Comparison of ENCODE assay signal across 27 cellular contexts in genomic region chr16:68898026-68898425, GRCh38.
"Had no signal": no experiment of that assay in that cellular context is flagged by ENCODE, and none has a peak within 500 bp of the region (broad histone marks: within the 10 kb centered on the region; RNA-seq: fewer than 3 reads in every experiment).

No MANE protein-coding gene starts in this region.

- H3K27me3 ChIP-seq: neural progenitor cell, neutrophil, ovary, right atrium auricular region, right lobe of liver, tibial nerve, uterus had no signal

- H3K36me3 Mint-ChIP-seq: mesothelial cell of epicardium, natural killer cell, neural progenitor cell, type B pancreatic cell had no signal

- H3K4me1 Mint-ChIP-seq: naive B cell; natural killer cell; nephron progenitor cell; stimulated activated memory B cell treated with anti-CD40 and anti-IgM and Interleukin-4, amounts not matched to agents 10 μg/mL and 1 μg/mL and 100 μg/mL, for 72 hours; stimulated activated naive CD8-positive, alpha-beta T cell treated with anti-CD3 and anti-CD28 coated beads, Interleukin-15, amount 100 ng/mL, for 72 hours had no signal

- DNase-seq: islet precursor cell; left ventricle myocardium inferior; mesendoderm; naive B cell; natural killer cell; nephron progenitor cell; occipital lobe; ovary; right lobe of liver; stimulated activated CD4-positive, alpha-beta T cell treated with anti-CD3 and anti-CD28 coated beads, Interleukin-1b, Interleukin-23, amount 100 ng/mL, for 48 hours; stimulated activated CD4-positive, alpha-beta T cell treated with anti-CD3 and anti-CD28 coated beads, Interleukin-2, amount 100 ng/mL, for 48 hours; stimulated activated CD4-positive, alpha-beta T cell treated with anti-CD3 and anti-CD28 coated beads, Interleukin-4, amount 100 ng/mL, for 4 hours; stimulated activated CD8-positive, alpha-beta memory T cell treated with anti-CD3 and anti-CD28 coated beads, Interleukin-4, amount 100 ng/mL, for 48 hours; stimulated activated naive CD4-positive, alpha-beta T cell treated with Interleukin-2 at 50 U/mL for 16 hours; stimulated activated naive CD8-positive, alpha-beta T cell treated with anti-CD3 and anti-CD28 coated beads, Interleukin-15, amount 100 ng/mL, for 72 hours; substantia nigra; uterus had no signal

- H3K9me3 Mint-ChIP-seq: mesothelial cell of epicardium; naive B cell; natural killer cell; nephron progenitor cell; neural progenitor cell; stimulated activated memory B cell treated with anti-CD40 and anti-IgM and Interleukin-4, amounts not matched to agents 10 μg/mL and 1 μg/mL and 100 μg/mL, for 72 hours; stimulated activated naive CD8-positive, alpha-beta T cell treated with anti-CD3 and anti-CD28 coated beads, Interleukin-15, amount 100 ng/mL, for 72 hours; type B pancreatic cell had no signal

- H3K27ac Mint-ChIP-seq: mesothelial cell of epicardium; natural killer cell; nephron progenitor cell; neural progenitor cell; progenitor cell of endocrine pancreas; stimulated activated memory B cell treated with anti-CD40 and anti-IgM and Interleukin-4, amounts not matched to agents 10 μg/mL and 1 μg/mL and 100 μg/mL, for 72 hours; stimulated activated naive CD8-positive, alpha-beta T cell treated with anti-CD3 and anti-CD28 coated beads, Interleukin-15, amount 100 ng/mL, for 72 hours; type B pancreatic cell had no signal

- H3K27me3 Mint-ChIP-seq: naive B cell; progenitor cell of endocrine pancreas; stimulated activated memory B cell treated with anti-CD40 and anti-IgM and Interleukin-4, amounts not matched to agents 10 μg/mL and 1 μg/mL and 100 μg/mL, for 72 hours; stimulated activated naive CD8-positive, alpha-beta T cell treated with anti-CD3 and anti-CD28 coated beads, Interleukin-15, amount 100 ng/mL, for 72 hours; type B pancreatic cell had no signal

- H3K4me2 ChIP-seq: neural progenitor cell, smooth muscle cell had no signal

- H3K4me3 ChIP-seq: left ventricle myocardium inferior, lung, neural progenitor cell, ovary, right atrium auricular region, right lobe of liver, smooth muscle cell, tibial nerve, uterus had no signal

- H3K27ac ChIP-seq: left ventricle myocardium inferior, neural progenitor cell, neutrophil, ovary, right atrium auricular region, right lobe of liver, tibial nerve, uterus had no signal

- H3K4me1 ChIP-seq: left ventricle myocardium inferior, neural progenitor cell, right atrium auricular region, tibial nerve, uterus had no signal

- ATAC-seq: natural killer cell; right lobe of liver; stimulated activated memory B cell treated with anti-CD40 and anti-IgM and Interleukin-4, amounts not matched to agents 10 μg/mL and 1 μg/mL and 100 μg/mL, for 72 hours; stimulated activated naive CD8-positive, alpha-beta T cell treated with anti-CD3 and anti-CD28 coated beads, Interleukin-15, amount 100 ng/mL, for 72 hours had no signal

- H3K36me3 ChIP-seq: neural progenitor cell, ovary, right lobe of liver, uterus had no signal

- H2AFZ ChIP-seq: neural progenitor cell had no signal

- H3K9me3 ChIP-seq: left ventricle myocardium inferior, neutrophil, ovary, right atrium auricular region, right lobe of liver, tibial nerve, uterus had no signal

- H3K4me3 Mint-ChIP-seq: mesothelial cell of epicardium; naive B cell; natural killer cell; nephron progenitor cell; neural progenitor cell; stimulated activated memory B cell treated with anti-CD40 and anti-IgM and Interleukin-4, amounts not matched to agents 10 μg/mL and 1 μg/mL and 100 μg/mL, for 72 hours; stimulated activated naive CD8-positive, alpha-beta T cell treated with anti-CD3 and anti-CD28 coated beads, Interleukin-15, amount 100 ng/mL, for 72 hours; type B pancreatic cell had no signal
